Comparison of ENCODE assay signal across 17 cellular contexts in genomic region chr11:36399745-36400144, GRCh38.
DNase-seq lines count a peak whose midpoint lies in the region; ATAC-seq and TF ChIP-seq lines count a peak whose summit lies in the region.
"Had no signal": no experiment of that assay in that cellular context is flagged by ENCODE, and none has a peak within 500 bp of the region (broad histone marks: within the 10 kb centered on the region; RNA-seq: fewer than 3 reads in every experiment).

No MANE protein-coding gene starts in this region.

- no peak for ATAC-seq in activated CD8-positive, alpha-beta memory T cell treated with anti-CD3 and anti-CD28 coated beads, Interleukin-2, amount 10 ng/mL, durations not matched to agents 7 days and 5 days
- ATAC-seq in activated T-helper 17 cell treated with anti-CD3 and anti-CD28 coated beads, Interleukin-2, amount 50 U/mL, for 72 hours (replicated peaks): no peak
- no peak for ATAC-seq in GM18502 (IDR thresholded peaks at IDR 0.05; ENCODE audit: poor library complexity, unreplicated experiment)
- ATAC-seq: HepG2 had no signal

- peaks cover 3% of the 10 kb centered on the region for H3K36me3 Mint-ChIP-seq in activated CD8-positive, alpha-beta memory T cell treated with anti-CD3 and anti-CD28 coated beads, Interleukin-2, amount 10 ng/mL, durations not matched to agents 7 days and 5 days
- H3K36me3 Mint-ChIP-seq in activated T-helper 17 cell treated with anti-CD3 and anti-CD28 coated beads, Interleukin-2, amount 50 U/mL, for 72 hours (ENCODE audit: low read depth): peaks cover 22% of the 10 kb centered on the region
- peaks cover 61% of the 10 kb centered on the region for H3K36me3 Mint-ChIP-seq in endothelial cell (ENCODE audit: low read depth, unreplicated experiment)

- no peak overlapping the region for H3K27ac ChIP-seq in neuronal stem cell (replicated peaks; ENCODE audit: low read length)
- H3K27ac ChIP-seq: BLaER1 treated with 17β-estradiol and CSF1 and Interleukin-3, amounts not matched to agents 10 nM and 100 nM; KMS-11 had no signal

- no peak overlapping the region for H4K8ac ChIP-seq in neuronal stem cell (ENCODE audit: low read depth, low read length)

- no CpG with 5 or more reads among the region's 5 CpGs for WGBS in neuronal stem cell (ENCODE audit: extremely low coverage in 2 of 2, insufficient read length in 2 of 2, insufficient replicate concordance in 1 of 2), 2 donors

- H3K4me3 Mint-ChIP-seq in activated CD8-positive, alpha-beta memory T cell treated with anti-CD3 and anti-CD28 coated beads, Interleukin-2, amount 10 ng/mL, durations not matched to agents 7 days and 5 days: no peak overlapping the region
- peak overlapping the region; percentile 57 for H3K4me3 Mint-ChIP-seq in activated T-helper 17 cell treated with anti-CD3 and anti-CD28 coated beads, Interleukin-2, amount 50 U/mL, for 72 hours
- H3K4me3 Mint-ChIP-seq in endothelial cell (ENCODE audit: unreplicated experiment): peak overlapping the region; percentile 79

- no peak overlapping the region for H3K18ac ChIP-seq in neuronal stem cell (ENCODE audit: low read length)

- no peak overlapping the region for H3K14ac ChIP-seq in neuronal stem cell (ENCODE audit: low read length)

- peaks cover 2% of the 10 kb centered on the region for H3K79me1 ChIP-seq in neuronal stem cell (ENCODE audit: low read depth, low read length)

- peak overlapping the region; percentile 34 for H3K9ac ChIP-seq in neuronal stem cell (ENCODE audit: low read depth, low read length, poor library complexity)
- H3K9ac ChIP-seq: BLaER1 treated with 17β-estradiol and CSF1 and Interleukin-3, amounts not matched to agents 10 nM and 100 nM; KMS-11 had no signal

- no peak overlapping the region for H3K23ac ChIP-seq in neuronal stem cell (ENCODE audit: low read depth, low read length, poor library complexity)

- H3K4me1 Mint-ChIP-seq in activated CD8-positive, alpha-beta memory T cell treated with anti-CD3 and anti-CD28 coated beads, Interleukin-2, amount 10 ng/mL, durations not matched to agents 7 days and 5 days: peaks cover 9% of the 10 kb centered on the region
- peaks cover 14% of the 10 kb centered on the region for H3K4me1 Mint-ChIP-seq in activated T-helper 17 cell treated with anti-CD3 and anti-CD28 coated beads, Interleukin-2, amount 50 U/mL, for 72 hours
- peaks cover 45% of the 10 kb centered on the region for H3K4me1 Mint-ChIP-seq in endothelial cell (ENCODE audit: unreplicated experiment)

- H3K4me3 ChIP-seq in neuronal stem cell (ENCODE audit: low read length in 2 of 2): no peak overlapping the region
- H3K4me3 ChIP-seq: BLaER1 treated with 17β-estradiol and CSF1 and Interleukin-3, amounts not matched to agents 10 nM and 100 nM had no signal

- H3K9me3 Mint-ChIP-seq in activated CD8-positive, alpha-beta memory T cell treated with anti-CD3 and anti-CD28 coated beads, Interleukin-2, amount 10 ng/mL, durations not matched to agents 7 days and 5 days (ENCODE audit: low read depth): no peaks in the 10 kb centered on the region
- H3K9me3 Mint-ChIP-seq in activated T-helper 17 cell treated with anti-CD3 and anti-CD28 coated beads, Interleukin-2, amount 50 U/mL, for 72 hours: no peaks in the 10 kb centered on the region
- H3K9me3 Mint-ChIP-seq in endothelial cell (ENCODE audit: unreplicated experiment): no peaks in the 10 kb centered on the region

- CTCF ChIA-PET in activated CD8-positive, alpha-beta memory T cell treated with anti-CD3 and anti-CD28 coated beads, Interleukin-2, amount 10 ng/mL, durations not matched to agents 7 days and 5 days (lab: Charles Lee): interaction anchor here (1.0 kb wide), 1 partner anchor 10 kb away, joined by 3 read pairs; no protein-coding TSS in a partner anchor

- H4K91ac ChIP-seq in neuronal stem cell (ENCODE audit: low read depth, low read length, poor library complexity): no peak overlapping the region

- TF ChIP-seq CTCF in endothelial cell (IDR thresholded peaks at IDR 0.05; ENCODE audit: unreplicated experiment): no peak

- H3K4me1 ChIP-seq in neuronal stem cell (ENCODE audit: control insufficient read depth in 2 of 2, insufficient read depth in 1 of 2, low read depth in 1 of 2, low read length in 2 of 2): peaks cover 3 to 6% of the 10 kb centered on the region in 2 donors

- H3K4ac ChIP-seq in neuronal stem cell (ENCODE audit: low read length): no peak overlapping the region

- H3K4me2 ChIP-seq in neuronal stem cell (ENCODE audit: insufficient read depth, low read length, poor library complexity, severe bottlenecking): no peak overlapping the region
- H3K4me2 ChIP-seq: BLaER1 treated with 17β-estradiol and CSF1 and Interleukin-3, amounts not matched to agents 10 nM and 100 nM; KMS-11 had no signal

- no peaks in the 10 kb centered on the region for H3K9me3 ChIP-seq in neuronal stem cell (replicated peaks in 1 of 2; ENCODE audit: control insufficient read depth in 2 of 2, insufficient read depth in 1 of 2, low read depth in 1 of 2, low read length in 2 of 2)
- H3K9me3 ChIP-seq: BLaER1 treated with 17β-estradiol and CSF1 and Interleukin-3, amounts not matched to agents 10 nM and 100 nM had no signal

- no peak overlapping the region for H2BK15ac ChIP-seq in neuronal stem cell (ENCODE audit: low read length)

- no peak overlapping the region for H2BK5ac ChIP-seq in neuronal stem cell (ENCODE audit: low read length)

- H3K27me3 ChIP-seq in neuronal stem cell (ENCODE audit: control insufficient read depth in 3 of 3, insufficient read depth in 3 of 3, low read depth in 1 of 3, low read length in 3 of 3): no peaks in the 10 kb centered on the region

- peak; percentile 11 for DNase-seq in activated CD8-positive, alpha-beta memory T cell treated with anti-CD3 and anti-CD28 coated beads for 24 hours
- no peak for DNase-seq in activated CD8-positive, alpha-beta memory T cell treated with anti-CD3 and anti-CD28 coated beads, Interleukin-2, amount 10 ng/mL, durations not matched to agents 7 days and 5 days
- DNase-seq in endothelial cell (ENCODE audit: low spot score) (no peak), neuronal stem cell (ENCODE audit: low spot score) (no peak), epidermal melanocyte (ENCODE audit: insufficient read length, low spot score) (no peak)
- DNase-seq in stimulated activated CD4-positive, alpha-beta T cell treated with anti-CD3 and anti-CD28 coated beads, Interleukin-4, amount 100 ng/mL, for 1 hour: no peak
- DNase-seq: NCI-H1048; NCI-H1436 treated with DMSO at 0.1 percent for 48 hours; NCI-H2029 treated with DMSO at 0.1 percent for 48 hours; NCI-H2171 treated with DMSO at 0.1 percent for 48 hours; NCI-H446 treated with DMSO at 0.1 percent for 48 hours; NK-92 treated with Interleukin-12 subunit alpha and Interleukin-12 subunit beta, amount 100 ng/mL, for 24 hours had no signal

- H2BK12ac ChIP-seq in neuronal stem cell (ENCODE audit: low read length): no peak overlapping the region

- H2BK120ac ChIP-seq in neuronal stem cell (ENCODE audit: low read depth, low read length): no peak overlapping the region

- no peak overlapping the region for H3K27ac Mint-ChIP-seq in activated CD8-positive, alpha-beta memory T cell treated with anti-CD3 and anti-CD28 coated beads, Interleukin-2, amount 10 ng/mL, durations not matched to agents 7 days and 5 days
- H3K27ac Mint-ChIP-seq in activated T-helper 17 cell treated with anti-CD3 and anti-CD28 coated beads, Interleukin-2, amount 50 U/mL, for 72 hours: no peak overlapping the region
- peak overlapping the region; percentile 83 for H3K27ac Mint-ChIP-seq in endothelial cell (ENCODE audit: unreplicated experiment)

- H2AK5ac ChIP-seq in neuronal stem cell (ENCODE audit: low read depth, low read length): no peak overlapping the region

- no peak overlapping the region for H2AFZ ChIP-seq in neuronal stem cell (ENCODE audit: low read length)

- H3K27me3 Mint-ChIP-seq in activated CD8-positive, alpha-beta memory T cell treated with anti-CD3 and anti-CD28 coated beads, Interleukin-2, amount 10 ng/mL, durations not matched to agents 7 days and 5 days: no peaks in the 10 kb centered on the region
- peaks cover 6% of the 10 kb centered on the region for H3K27me3 Mint-ChIP-seq in activated T-helper 17 cell treated with anti-CD3 and anti-CD28 coated beads, Interleukin-2, amount 50 U/mL, for 72 hours
- peaks cover 12% of the 10 kb centered on the region for H3K27me3 Mint-ChIP-seq in endothelial cell (ENCODE audit: unreplicated experiment)

- peaks cover 19 to 99% of the 10 kb centered on the region in 2 donors for H3K36me3 ChIP-seq in neuronal stem cell (replicated peaks in 1 of 2; ENCODE audit: control insufficient read depth in 2 of 2, insufficient read depth in 2 of 2, low read length in 2 of 2)
